10 cellular contexts compared by ENCODE assay signal in the genomic region with DNA sequence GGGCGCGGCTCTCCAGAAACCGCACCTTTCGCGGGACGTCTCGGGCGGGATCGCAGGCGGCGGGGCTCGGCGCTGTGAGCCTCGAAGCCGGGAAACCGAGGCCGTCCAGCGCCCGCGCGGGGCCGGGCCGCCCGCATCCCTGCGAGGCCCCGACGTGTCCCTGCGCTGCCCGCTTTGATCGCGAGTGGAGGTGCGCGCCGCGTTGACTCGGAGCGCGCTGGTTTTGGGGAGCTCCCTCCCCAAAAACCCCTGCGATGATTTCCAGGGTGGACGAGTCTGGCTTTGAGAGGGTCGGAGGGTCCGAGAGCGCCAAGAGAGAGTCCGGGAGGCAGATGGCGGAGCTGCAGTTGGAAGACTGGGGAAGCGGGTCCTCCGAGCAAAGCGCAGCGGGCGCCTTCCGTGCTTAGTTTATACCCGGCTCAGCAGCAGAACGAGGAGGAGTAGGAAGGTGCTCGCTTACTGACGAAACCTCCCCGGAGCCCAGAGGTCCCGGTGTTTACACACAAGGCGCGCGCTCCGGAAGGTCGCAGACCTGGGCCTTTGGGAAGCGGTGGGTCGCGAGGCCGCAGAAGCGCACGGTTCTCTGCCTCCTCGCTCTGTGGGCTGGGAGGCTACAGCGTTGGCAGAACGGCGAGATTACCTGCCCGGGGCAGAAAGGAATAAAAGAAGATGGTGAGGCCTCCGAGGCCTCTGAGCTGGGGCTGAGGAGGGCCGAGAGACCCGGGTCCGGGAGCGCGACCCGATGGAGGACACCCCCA. TPM values are rescaled to one million over a fixed set of nuclear protein-coding genes. Genes with fewer than 3 reads are reported as not detected.
A peak's percentile ranks its signal among the peaks of the same experiment; 100 is the strongest.
DNase-seq lines count a peak whose midpoint lies in the region; ATAC-seq and TF ChIP-seq lines count a peak whose summit lies in the region.
"Had no signal": no experiment of that assay in that cellular context is flagged by ENCODE, and none has a peak within 500 bp of the region (broad histone marks: within the 10 kb centered on the region; RNA-seq: fewer than 3 reads in every experiment).

No MANE protein-coding gene starts in this region.

- no peak for ATAC-seq in GM18909 (IDR thresholded peaks at IDR 0.05; ENCODE audit: poor library complexity, unreplicated experiment)

- no peak for DNase-seq in T-helper 2 cell treated with Interferon-gamma antibody and Interleukin-4, amounts not matched to agents 5 μg/mL and 100 μg/mL, for 36 hours (ENCODE audit: low spot score)
- no peak for DNase-seq in T-helper 2 cell
- peak; percentile 62 for DNase-seq in left kidney (ENCODE audit: low read depth, low spot score)
- DNase-seq in suprapubic skin (ENCODE audit: low spot score in 2 of 2), result peak in 1 of 2 donors; percentile 50
- DNase-seq in NCI-H510A (lab: John Stamatoyannopoulos, UW), result no peak
- no peak for DNase-seq in RKO (ENCODE audit: low spot score)
- DNase-seq: activated effector memory CD4-positive, alpha-beta T cell treated with anti-CD3 and anti-CD28 coated beads, Interleukin-2, amount 50 U/mL, for 16 hours had no signal

- TF ChIP-seq CTCF in brain (conservative IDR thresholded peaks at IDR 0.05) (no peak), suprapubic skin (IDR thresholded peaks at IDR 0.05) (no peak)

- peak overlapping the region; percentile 60 for H3K4me3 ChIP-seq in suprapubic skin

- no peaks in the 10 kb centered on the region for H3K9me3 ChIP-seq in suprapubic skin

- no peak overlapping the region for H3K27ac ChIP-seq in suprapubic skin
- H3K27ac ChIP-seq: BLaER1 had no signal

- peaks cover 76% of the 10 kb centered on the region for H3K27me3 Mint-ChIP-seq in T-helper 2 cell treated with Interferon-gamma antibody and Interleukin-4, amounts not matched to agents 5 μg/mL and 100 μg/mL, for 36 hours (ENCODE audit: low read depth)
- peaks cover 89% of the 10 kb centered on the region for H3K27me3 Mint-ChIP-seq in brain

- H3K36me3 ChIP-seq in suprapubic skin, result no peaks in the 10 kb centered on the region
- H3K36me3 ChIP-seq: BLaER1 had no signal

- no peaks in the 10 kb centered on the region for H3K36me3 Mint-ChIP-seq in T-helper 2 cell treated with Interferon-gamma antibody and Interleukin-4, amounts not matched to agents 5 μg/mL and 100 μg/mL, for 36 hours (ENCODE audit: low read depth)
- no peaks in the 10 kb centered on the region for H3K36me3 Mint-ChIP-seq in brain

- no peaks in the 10 kb centered on the region for H3K4me1 Mint-ChIP-seq in T-helper 2 cell treated with Interferon-gamma antibody and Interleukin-4, amounts not matched to agents 5 μg/mL and 100 μg/mL, for 36 hours (ENCODE audit: low read depth)
- H3K4me1 Mint-ChIP-seq in brain, result peaks cover 10% of the 10 kb centered on the region

- no peak for TF ChIP-seq POLR2A in suprapubic skin (IDR thresholded peaks at IDR 0.05)

- H3K4me3 Mint-ChIP-seq in T-helper 2 cell treated with Interferon-gamma antibody and Interleukin-4, amounts not matched to agents 5 μg/mL and 100 μg/mL, for 36 hours, result peak overlapping the region; percentile 24
- H3K4me3 Mint-ChIP-seq in brain, result peak overlapping the region; percentile 59 to 84 (median 80)

- H3K27ac Mint-ChIP-seq in T-helper 2 cell treated with Interferon-gamma antibody and Interleukin-4, amounts not matched to agents 5 μg/mL and 100 μg/mL, for 36 hours, result no peak overlapping the region
- H3K27ac Mint-ChIP-seq in brain, result no peak overlapping the region

- H3K4me1 ChIP-seq in suprapubic skin, result peaks cover 16% of the 10 kb centered on the region

- 54% methylated on average over 24 of the region's 80 CpGs for WGBS in suprapubic skin

- no peak for TF ChIP-seq EP300 in suprapubic skin (IDR thresholded peaks at IDR 0.05)

- no peaks in the 10 kb centered on the region for H3K9me3 Mint-ChIP-seq in T-helper 2 cell treated with Interferon-gamma antibody and Interleukin-4, amounts not matched to agents 5 μg/mL and 100 μg/mL, for 36 hours
- peaks cover 0 to 11% (median 0%) of the 10 kb centered on the region in 5 experiments for H3K9me3 Mint-ChIP-seq in brain

- peaks cover 31% of the 10 kb centered on the region for H3K27me3 ChIP-seq in suprapubic skin

RNA-seq across cellular contexts. Expression of a gene that starts 0.7 kb away (rescaled TPM):
- 1.8 TPM for polyA plus RNA-seq in brain (ENCODE audit: insufficient read depth, low read depth, low replicate concordance)
- total RNA-seq in suprapubic skin, result 10 to 100 TPM in 1 of 4 donors, 1 to 10 TPM in 3; 6.8 to 12.4 (median 7.7) TPM

RNA-seq across cellular contexts. Expression of a gene that starts 38.8 kb away (rescaled TPM):
- 1.0 TPM for polyA plus RNA-seq in brain (ENCODE audit: insufficient read depth, low read depth, low replicate concordance)
- total RNA-seq in suprapubic skin, result 10 to 100 TPM; 17.0 to 46.3 (median 26.4) TPM
